Comparison of ENCODE assay signal across 10 cellular contexts in genomic region chr1:176167210-176167609, GRCh38.
"Had no signal": no experiment of that assay in that cellular context is flagged by ENCODE, and none has a peak within 500 bp of the region (broad histone marks: within the 10 kb centered on the region; RNA-seq: fewer than 3 reads in every experiment).

No MANE protein-coding gene starts in this region.

- H3K4me3 ChIP-seq: GM23248, HAP-1 had no signal

- H2AFZ ChIP-seq: GM23248 had no signal

- H3K9me3 ChIP-seq: HAP-1 had no signal

- DNase-seq: GM23248, GOT3, H7, IMR-90, Karpas-422, KBM-7 had no signal

- H3K9ac ChIP-seq: GM23248, KMS-11 had no signal

- H3K4me2 ChIP-seq: KMS-11 had no signal

- H3K27ac ChIP-seq: GM23248, HL-60, KMS-11 had no signal

- ATAC-seq: HCT116 had no signal
